Comparison of ENCODE assay signal across 8 cellular contexts in genomic region chr7:5428470-5429252, GRCh38. TPM values are rescaled to one million over a fixed set of nuclear protein-coding genes. Genes with fewer than 3 reads are reported as not detected.
DNase-seq lines count a peak whose midpoint lies in the region; ATAC-seq and TF ChIP-seq lines count a peak whose summit lies in the region.

No MANE protein-coding gene starts in this region.

- H3K27ac Mint-ChIP-seq in T-helper 17 cell (peak overlapping the region; percentile 10), nephron (peak overlapping the region; percentile 97 to 100 (median 98))

- no peaks in the 10 kb centered on the region for H3K9me3 ChIP-seq in T-helper 17 cell (ENCODE audit: control insufficient read depth, low read length, poor library complexity, severe bottlenecking)

- TF ChIP-seq CTCF in nephron (IDR thresholded peaks at IDR 0.05; ENCODE audit: unreplicated experiment in 3 of 3): no peak
- TF ChIP-seq CTCF in GM10248 (IDR thresholded peaks at IDR 0.05; ENCODE audit: control extremely low read depth, extremely low read depth, low read depth, missing control alignments): no peak

- H3K36me3 Mint-ChIP-seq in T-helper 17 cell (ENCODE audit: low read depth) (peaks cover 7% of the 10 kb centered on the region), nephron (ENCODE audit: low read depth) (peaks cover 20% of the 10 kb centered on the region)

- POLR2A ChIA-PET in GM10248 (lab: Yijun Ruan, JAX): no interaction called here

- ATAC-seq in T-helper 17 cell: no peak
- no peak for ATAC-seq in GM21737 (IDR thresholded peaks at IDR 0.05; ENCODE audit: unreplicated experiment)

- DNase-seq in COR-L47 (lab: John Stamatoyannopoulos, UW): peak; percentile 86
- DNase-seq in T-helper 17 cell: no peak
- DNase-seq in fibroblast of peridontal ligament (ENCODE audit: extremely low read depth): peak; percentile 92
- DNase-seq in GM19238 (ENCODE audit: insufficient read length, low spot score): no peak
- no peak for DNase-seq in GM10248 (ENCODE audit: extremely low spot score)

- no peak overlapping the region for H3K4me3 Mint-ChIP-seq in T-helper 17 cell
- peak overlapping the region; percentile 91 to 96 (median 96) for H3K4me3 Mint-ChIP-seq in nephron

- no peak for TF ChIP-seq RAD21 in Ishikawa (IDR thresholded peaks at IDR 0.05; ENCODE audit: low read depth)

- CTCF ChIA-PET in GM10248 (lab: Yijun Ruan, JAX): interaction anchor here (1.2 kb wide), 1 partner anchor 13 kb away, joined by 3 read pairs; no protein-coding TSS in a partner anchor

- H3K27me3 Mint-ChIP-seq in T-helper 17 cell: peaks cover 71% of the 10 kb centered on the region
- peaks cover 4% of the 10 kb centered on the region for H3K27me3 Mint-ChIP-seq in nephron (ENCODE audit: low read depth)

- H3K9me3 Mint-ChIP-seq in nephron: no peaks in the 10 kb centered on the region

- H3K4me1 Mint-ChIP-seq in T-helper 17 cell: peaks cover 27% of the 10 kb centered on the region
- peaks cover 24% of the 10 kb centered on the region for H3K4me1 Mint-ChIP-seq in nephron

- no peak for TF ChIP-seq EP300 in Ishikawa (IDR thresholded peaks at IDR 0.05; ENCODE audit: borderline replicate concordance)

TF ChIP-seq in Ishikawa, 13 proteins besides CTCF, POLR2A, EP300 and RAD21:
- TF ChIP-seq ZBTB7A (IDR thresholded peaks at IDR 0.05; ENCODE audit: low read depth) (peak; percentile 48; the same call in 1 of the 2 replicates), REST (IDR thresholded peaks at IDR 0.05; ENCODE audit: low read depth) (no peak), YY1 (IDR thresholded peaks at IDR 0.05; ENCODE audit: low read depth) (0 out of 2 replicates have a peak, but pooled peaks have one; percentile 28), TCF12 (IDR thresholded peaks at IDR 0.05; ENCODE audit: low read depth) (no peak), TAF1 (IDR thresholded peaks at IDR 0.05; ENCODE audit: low read depth) (no peak), NFIC (IDR thresholded peaks at IDR 0.05) (no peak), CREB1 (IDR thresholded peaks at IDR 0.05; ENCODE audit: low read depth) (no peak), EGR1 (IDR thresholded peaks at IDR 0.05) (0 out of 2 replicates have a peak, but pooled peaks have one; percentile 4), CEBPB (IDR thresholded peaks at IDR 0.05) (no peak), FOXM1 (IDR thresholded peaks at IDR 0.05; ENCODE audit: borderline replicate concordance, low read depth) (no peak), TEAD4 (IDR thresholded peaks at IDR 0.05) (no peak)
- TF ChIP-seq, protein P1, sequence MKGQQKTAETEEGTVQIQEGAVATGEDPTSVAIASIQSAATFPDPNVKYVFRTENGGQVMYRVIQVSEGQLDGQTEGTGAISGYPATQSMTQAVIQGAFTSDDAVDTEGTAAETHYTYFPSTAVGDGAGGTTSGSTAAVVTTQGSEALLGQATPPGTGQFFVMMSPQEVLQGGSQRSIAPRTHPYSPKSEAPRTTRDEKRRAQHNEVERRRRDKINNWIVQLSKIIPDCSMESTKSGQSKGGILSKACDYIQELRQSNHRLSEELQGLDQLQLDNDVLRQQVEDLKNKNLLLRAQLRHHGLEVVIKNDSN (IDR thresholded peaks at IDR 0.05): no peak
- TF ChIP-seq, protein P2, sequence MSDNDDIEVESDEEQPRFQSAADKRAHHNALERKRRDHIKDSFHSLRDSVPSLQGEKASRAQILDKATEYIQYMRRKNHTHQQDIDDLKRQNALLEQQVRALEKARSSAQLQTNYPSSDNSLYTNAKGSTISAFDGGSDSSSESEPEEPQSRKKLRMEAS (IDR thresholded peaks at IDR 0.05): peak; percentile 55; the same call in 1 of the 2 replicates

RNA-seq across cellular contexts. Expression of gene TNRC18, which starts 5.0 kb away (rescaled TPM):
- 10 to 100 TPM; 54.5 to 67.6 TPM for total RNA-seq in T-helper 17 cell

Comparison
In these comparisons a context has a peak if more than half of its experiments do, and no peak if none do; other contexts are left out.
1. DNase-seq: peak in COR-L47 (single experiment) and fibroblast of peridontal ligament (single experiment); none in T-helper 17 cell (0 of 3), GM19238 (single experiment) and GM10248 (single experiment).